ENCODE assay signal across 8 cellular contexts in genomic region chr9:503881-504852, GRCh38. TPM values are rescaled to one million over a fixed set of nuclear protein-coding genes. Genes with fewer than 3 reads are reported as not detected.
DNase-seq lines count a peak whose midpoint lies in the region; ATAC-seq and TF ChIP-seq lines count a peak whose summit lies in the region.

Gene KANK1 (plus strand): TSS chr9:504695.

- H3K36me3 ChIP-seq in lung (ENCODE audit: control insufficient read depth in 2 of 2, insufficient read depth in 2 of 2, low read length in 2 of 2), result no peaks in the 10 kb centered on the region

- peak within 1 kb of the TSS; percentile 79 for H3K4me3 Mint-ChIP-seq in activated CD8-positive, alpha-beta T cell treated with anti-CD3 and anti-CD28 coated beads, Interleukin-2, amount 10 ng/mL, durations not matched to agents 7 days and 5 days

- no peaks in the 10 kb centered on the region for H3K36me3 Mint-ChIP-seq in activated CD8-positive, alpha-beta T cell treated with anti-CD3 and anti-CD28 coated beads, Interleukin-2, amount 10 ng/mL, durations not matched to agents 7 days and 5 days (ENCODE audit: low read depth)

- peak within 1 kb of the TSS; percentile 62 for H3K27ac Mint-ChIP-seq in activated CD8-positive, alpha-beta T cell treated with anti-CD3 and anti-CD28 coated beads, Interleukin-2, amount 10 ng/mL, durations not matched to agents 7 days and 5 days

- H3K4me3 ChIP-seq in lung, result peak within 1 kb of the TSS; percentile 76

- peak; percentile 90 for DNase-seq in AG08396 (ENCODE audit: low spot score)
- peak; percentile 64 for DNase-seq in NCI-H510A (lab: John Stamatoyannopoulos, UW)
- peak; percentile 78 for DNase-seq in activated CD8-positive, alpha-beta T cell treated with anti-CD3 and anti-CD28 coated beads, Interleukin-2, amount 10 ng/mL, durations not matched to agents 7 days and 5 days
- DNase-seq in effector CD4-positive, alpha-beta T cell, result peak; percentile 51
- peak; percentile 78 for DNase-seq in lung (ENCODE audit: low spot score)
- DNase-seq in stimulated activated CD4-positive, alpha-beta T cell treated with anti-CD3 and anti-CD28 coated beads, TNF-alpha, amount 100 ng/mL, for 24 hours (ENCODE audit: low read depth in 3 of 3), result peak; percentile 42 to 68 (median 46)

- no peaks in the 10 kb centered on the region for H3K9me3 ChIP-seq in lung (ENCODE audit: control insufficient read depth in 2 of 2, insufficient read depth in 1 of 2, low read length in 1 of 2)

- H3K4me1 Mint-ChIP-seq in activated CD8-positive, alpha-beta T cell treated with anti-CD3 and anti-CD28 coated beads, Interleukin-2, amount 10 ng/mL, durations not matched to agents 7 days and 5 days (ENCODE audit: low read depth), result peaks cover 8% of the 10 kb centered on the region

- POLR2A ChIA-PET in activated CD8-positive, alpha-beta T cell treated with anti-CD3 and anti-CD28 coated beads, Interleukin-2, amount 10 ng/mL, durations not matched to agents 7 days and 5 days (lab: Charles Lee), result interaction anchor here (0.5 to 0.6 kb wide), 2 partner anchors 28 to 152 kb away, joined by 3 to 5 read pairs; no protein-coding TSS in a partner anchor

- H3K4me1 ChIP-seq in lung (ENCODE audit: control insufficient read depth in 2 of 2, insufficient read depth in 2 of 2, low read length in 2 of 2), result peaks cover 0 to 3% of the 10 kb centered on the region in 2 donors

- CTCF ChIA-PET in activated CD8-positive, alpha-beta T cell treated with anti-CD3 and anti-CD28 coated beads, Interleukin-2, amount 10 ng/mL, durations not matched to agents 7 days and 5 days (lab: Charles Lee), result interaction anchor here (0.7 to 1.6 kb wide), 4 partner anchors 12 to 260 kb away, joined by 3 to 4 read pairs (median 3); no protein-coding TSS in a partner anchor

- H3K27me3 ChIP-seq in lung (ENCODE audit: control insufficient read depth, insufficient read depth), result no peaks in the 10 kb centered on the region

- H3K9me3 Mint-ChIP-seq in activated CD8-positive, alpha-beta T cell treated with anti-CD3 and anti-CD28 coated beads, Interleukin-2, amount 10 ng/mL, durations not matched to agents 7 days and 5 days (ENCODE audit: insufficient read depth), result no peaks in the 10 kb centered on the region

- H3K27ac ChIP-seq in lung (ENCODE audit: low read depth in 1 of 2, low read length in 1 of 2), result peak within 1 kb of the TSS; percentile 92 to 96

- peak; percentile 7 for TF ChIP-seq CTCF in lung (IDR thresholded peaks at IDR 0.05; ENCODE audit: control extremely low read depth, extremely low read depth)

- ATAC-seq in GM18858 (IDR thresholded peaks at IDR 0.05; ENCODE audit: unreplicated experiment) (peak; percentile 78), HG03095 (IDR thresholded peaks at IDR 0.05; ENCODE audit: unreplicated experiment) (peak; percentile 87), lung (ENCODE audit: insufficient read depth, low FRiP score) (peak; percentile 87)
- ATAC-seq in activated CD8-positive, alpha-beta T cell treated with anti-CD3 and anti-CD28 coated beads, Interleukin-2, amount 10 ng/mL, durations not matched to agents 7 days and 5 days, result peak; percentile 86

- peaks cover 38% of the 10 kb centered on the region for H3K27me3 Mint-ChIP-seq in activated CD8-positive, alpha-beta T cell treated with anti-CD3 and anti-CD28 coated beads, Interleukin-2, amount 10 ng/mL, durations not matched to agents 7 days and 5 days (ENCODE audit: low read depth)

- WGBS in lung, 2 donors, result 1% methylated on average over 87 to 119 of the region's 119 CpGs

RNA-seq across cellular contexts. Expression of gene KANK1, which starts in this region (rescaled TPM):
- 1 to 10 TPM; 3.0 to 3.5 TPM for total RNA-seq in activated CD8-positive, alpha-beta T cell treated with anti-CD3 and anti-CD28 coated beads, Interleukin-2, amount 10 ng/mL, durations not matched to agents 7 days and 5 days
- total RNA-seq in lung, result 10 to 100 TPM; 30.2 to 30.3 TPM
- 10 to 100 TPM; 15.8 to 23.7 TPM for polyA plus RNA-seq in lung

Comparison
In these comparisons a context has a peak if more than half of its experiments do, and no peak if none do; other contexts are left out.
1. Peak in every context shown above with its lines: DNase-seq, ATAC-seq, H3K4me3 ChIP-seq and H3K27ac ChIP-seq.
2. RNA of gene KANK1 (total RNA-seq): 30.2 to 30.3 TPM in lung; 3.0 to 3.5 TPM in activated CD8-positive, alpha-beta T cell treated with anti-CD3 and anti-CD28 coated beads, Interleukin-2, amount 10 ng/mL, durations not matched to agents 7 days and 5 days; every median in the first group is over 4 times any median in the second.